In the genomic region with DNA sequence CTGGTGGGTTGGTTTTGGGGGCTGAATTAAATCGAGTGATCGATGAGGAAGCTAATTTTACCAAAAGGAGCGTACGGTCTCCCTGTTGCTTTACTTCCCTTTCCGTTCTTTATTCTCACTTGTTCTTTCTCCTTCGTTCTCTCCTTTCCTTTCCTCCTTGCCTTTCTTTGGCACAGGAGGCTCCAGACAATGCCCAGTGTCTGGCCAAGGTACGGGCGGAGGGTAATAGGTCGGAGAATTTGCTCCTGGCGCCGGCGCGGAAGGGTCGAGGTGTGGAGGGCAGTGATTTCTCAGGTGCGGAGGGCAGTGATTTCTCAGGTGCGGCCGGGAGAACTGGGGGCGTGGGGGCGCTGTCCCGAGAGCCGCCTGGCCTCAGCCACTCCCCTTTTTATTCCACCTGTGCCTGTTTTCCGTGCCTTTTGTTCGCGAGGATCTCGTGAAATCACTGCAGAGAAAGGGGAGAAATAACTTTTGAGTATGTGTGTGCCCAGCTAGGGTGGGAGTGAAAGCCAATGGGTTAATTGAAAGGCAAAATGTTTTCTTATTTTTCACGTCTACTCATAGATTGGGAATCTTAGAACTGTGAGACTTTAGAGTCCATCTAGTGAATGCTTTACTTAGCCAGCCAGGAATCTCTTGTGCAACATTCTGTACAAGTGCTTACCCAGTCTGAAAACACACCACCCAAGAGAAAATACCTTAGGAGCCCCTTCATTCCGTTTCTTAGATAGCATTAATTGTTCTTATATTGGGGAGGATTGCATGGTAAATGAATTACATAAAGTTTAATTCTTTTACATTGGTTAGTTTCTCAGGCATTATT, we compare ENCODE assay signal across 8 cellular contexts. TPM values are rescaled to one million over a fixed set of nuclear protein-coding genes. Genes with fewer than 3 reads are reported as not detected.
A peak's percentile ranks its signal among the peaks of the same experiment; 100 is the strongest.
DNase-seq lines count a peak whose midpoint lies in the region; ATAC-seq and TF ChIP-seq lines count a peak whose summit lies in the region.

No MANE protein-coding gene starts in this region.

- H3K36me3 ChIP-seq in HAP-1 (replicated peaks) (no peaks in the 10 kb centered on the region), Peyer's patch (no peaks in the 10 kb centered on the region), muscle layer of colon (ENCODE audit: insufficient read depth, low read length) (no peaks in the 10 kb centered on the region)

- peaks cover 11% of the 10 kb centered on the region for H3K27me3 Mint-ChIP-seq in endothelial cell (ENCODE audit: unreplicated experiment)

- DNase-seq in HAP-1 (ENCODE audit: low spot score in 2 of 2) = peak; percentile 33 to 48
- DNase-seq in Peyer's patch = peak; percentile 31 to 84 (median 76)
- DNase-seq in endothelial cell (ENCODE audit: low spot score) = peak; percentile 28
- DNase-seq in activated effector memory CD4-positive, alpha-beta T cell treated with Interleukin-2 at 50 U/mL for 16 hours = no peak
- no peak for DNase-seq in H4 (ENCODE audit: low spot score)

- peaks cover 9% of the 10 kb centered on the region for H3K36me3 Mint-ChIP-seq in endothelial cell (ENCODE audit: low read depth, unreplicated experiment)

- H3K4me1 ChIP-seq in HAP-1 (peaks cover 18% of the 10 kb centered on the region), Peyer's patch (no peaks in the 10 kb centered on the region), muscle layer of colon (ENCODE audit: insufficient read depth, low read length) (peaks cover 5% of the 10 kb centered on the region)

- peak; percentile 46 for TF ChIP-seq CTCF in C4-2B (conservative IDR thresholded peaks at IDR 0.05)
- peak in 1 of 6 experiments; percentile 5 for TF ChIP-seq CTCF in Peyer's patch (IDR thresholded peaks at IDR 0.05)
- no peak for TF ChIP-seq CTCF in endothelial cell (IDR thresholded peaks at IDR 0.05; ENCODE audit: unreplicated experiment)

- peak overlapping the region; percentile 90 for H3K27ac Mint-ChIP-seq in endothelial cell (ENCODE audit: unreplicated experiment)

- H3K9ac ChIP-seq in muscle layer of colon (ENCODE audit: low read length) = peak overlapping the region; percentile 78

- ATAC-seq in HG03439 (IDR thresholded peaks at IDR 0.05; ENCODE audit: unreplicated experiment) = no peak

- peak overlapping the region; percentile 100 for H3K4me3 Mint-ChIP-seq in endothelial cell (ENCODE audit: unreplicated experiment)

- no peaks in the 10 kb centered on the region for H3K9me3 Mint-ChIP-seq in endothelial cell (ENCODE audit: unreplicated experiment)

- H3K27ac ChIP-seq in C4-2B = peak overlapping the region; percentile 95
- peak overlapping the region; percentile 70 to 97 (median 88) for H3K27ac ChIP-seq in Peyer's patch
- peak overlapping the region; percentile 73 for H3K27ac ChIP-seq in muscle layer of colon (ENCODE audit: low read depth, low read length)

- in situ Hi-C loops in HAP-1 (cut with MboI; ENCODE audit: low sequenced_read_pairs) = loop anchor here (25.0 kb wide), 2 partner anchors 163 to 388 kb away; no protein-coding TSS in a partner anchor

- H3K4me3 ChIP-seq in HAP-1 = peak overlapping the region; percentile 79
- peak overlapping the region; percentile 83 to 94 (median 88) for H3K4me3 ChIP-seq in Peyer's patch
- peak overlapping the region; percentile 86 to 92 for H3K4me3 ChIP-seq in muscle layer of colon (ENCODE audit: low read depth in 1 of 2, low read length in 2 of 2)

- H3K27me3 ChIP-seq in HAP-1 (ENCODE audit: low read depth) = no peaks in the 10 kb centered on the region
- H3K27me3 ChIP-seq in Peyer's patch = no peaks in the 10 kb centered on the region
- H3K27me3 ChIP-seq in muscle layer of colon (ENCODE audit: control insufficient read depth in 1 of 2, insufficient read depth in 2 of 2, low read length in 2 of 2) = no peaks in the 10 kb centered on the region

- TF ChIP-seq POLR2A in Peyer's patch (IDR thresholded peaks at IDR 0.05) = peak; percentile 46 to 53

- peaks cover 48% of the 10 kb centered on the region for H3K4me1 Mint-ChIP-seq in endothelial cell (ENCODE audit: unreplicated experiment)

- H3K9me3 ChIP-seq in HAP-1 (no peaks in the 10 kb centered on the region), Peyer's patch (no peaks in the 10 kb centered on the region), muscle layer of colon (ENCODE audit: low read length) (no peaks in the 10 kb centered on the region)

RNA-seq across cellular contexts. Expression of gene FNBP1L, which starts 1.3 kb away (rescaled TPM):
- 10 to 100 TPM; 38.8 to 63.7 (median 55.2) TPM for total RNA-seq in Peyer's patch
- 107 TPM for total RNA-seq in endothelial cell (ENCODE audit: unreplicated experiment)
- 13.3 and 14.9 TPM in 2 replicates for total RNA-seq in H4 (2014; rRNA removed; shearing (Covaris generic))

Comparison
In these comparisons a context has a peak if more than half of its experiments do, and no peak if none do; other contexts are left out.
1. DNase-seq: peak in HAP-1 (2 of 2), Peyer's patch (3 of 3) and endothelial cell (single experiment); none in activated effector memory CD4-positive, alpha-beta T cell treated with Interleukin-2 at 50 U/mL for 16 hours (single experiment) and H4 (single experiment).
2. Peak in every context shown above with its lines, with median percentiles within 50 percentile points of each other: H3K27ac ChIP-seq and H3K4me3 ChIP-seq.